Comparison of ENCODE assay signal across 29 cellular contexts in genomic region chr22:49517721-49518120, GRCh38.
"Had no signal": no experiment of that assay in that cellular context is flagged by ENCODE, and none has a peak within 500 bp of the region (broad histone marks: within the 10 kb centered on the region; RNA-seq: fewer than 3 reads in every experiment).

No MANE protein-coding gene starts in this region.

- H3K9ac ChIP-seq: KMS-11 had no signal

- H3K27ac ChIP-seq: brain microvascular endothelial cell, cardiac muscle cell, KMS-11, Peyer's patch, RWPE1, SJSA1 had no signal

- H3K27me3 ChIP-seq: brain microvascular endothelial cell, cardiac muscle cell, Peyer's patch, SJSA1 had no signal

- DNase-seq: activated CD4-positive, alpha-beta T cell treated with anti-CD3 and anti-CD28 coated beads for 48 hours; activated CD4-positive, alpha-beta T cell treated with anti-CD3 and anti-CD28 coated beads, Interleukin-2, amount 50 U/mL, for 4 hours; activated CD4-positive, CD25-positive, alpha-beta regulatory T cell treated with anti-CD3 and anti-CD28 coated beads, Interleukin-2, amount 50 U/mL, for 72 hours; activated CD8-positive, alpha-beta memory T cell treated with anti-CD3 and anti-CD28 coated beads, Interleukin-2, amount 50 U/mL, for 48 hours; activated CD8-positive, alpha-beta T cell treated with anti-CD3 and anti-CD28 coated beads, Interleukin-2, amount 10 ng/mL, durations not matched to agents 7 days and 5 days; activated naive CD4-positive, alpha-beta T cell treated with Interleukin-2 at 50 U/mL for 16 hours; activated T-cell treated with anti-CD3 and anti-CD28 coated beads, Interleukin-2, amount 50 U/mL, for 1 hour; amygdala; brain microvascular endothelial cell; MG63; MV-4-11; NCI-H1092 treated with DMSO at 0.1 percent for 48 hours; NCI-H1417 treated with DMSO at 0.1 percent for 48 hours; NCI-H1694; NCI-H2029; NCI-H2107; NCI-H345; NCI-H510A treated with DMSO at 0.1 percent for 48 hours; NCI-H69; OCI-M1; Right ventricle myocardium superior; SW 1271 had no signal

- H3K4me2 ChIP-seq: KMS-11 had no signal

- ATAC-seq: activated CD8-positive, alpha-beta T cell treated with anti-CD3 and anti-CD28 coated beads, Interleukin-2, amount 10 ng/mL, durations not matched to agents 7 days and 5 days; SK-N-SH treated with all-trans-retinoic acid at 6 μM for 48 hours; WTC11 had no signal

- H3K9me3 ChIP-seq: MG63, Peyer's patch had no signal

- H3K4me1 ChIP-seq: Peyer's patch, SJSA1 had no signal

- H3K4me3 ChIP-seq: cardiac muscle cell, MG63, Peyer's patch, SJSA1 had no signal

- H3K36me3 ChIP-seq: brain microvascular endothelial cell, cardiac muscle cell, MG63, Peyer's patch, SJSA1 had no signal
